In genomic region chr6:2840794-2841061, GRCh38 we compare ENCODE assay signal across 7 cellular contexts. TPM values are rescaled to one million over a fixed set of nuclear protein-coding genes. Genes with fewer than 3 reads are reported as not detected.
DNase-seq lines count a peak whose midpoint lies in the region; ATAC-seq lines count a peak whose summit lies in the region.

No MANE protein-coding gene starts in this region.

- peaks cover 19% of the 10 kb centered on the region for H3K4me1 ChIP-seq in HUES48 (ENCODE audit: control insufficient read depth, insufficient read depth, low read length)

- no peak overlapping the region for H3K9ac ChIP-seq in HUES48 (ENCODE audit: low read depth, low read length)

- no peaks in the 10 kb centered on the region for H3K9me3 ChIP-seq in HUES48 (ENCODE audit: control insufficient read depth, insufficient read depth, low read length)

- H3K27ac ChIP-seq in HUES48 (ENCODE audit: low read depth, low read length): peak overlapping the region; percentile 84

- no peaks in the 10 kb centered on the region for H3K27me3 ChIP-seq in HUES48 (ENCODE audit: control insufficient read depth, insufficient read depth, low read length)

- POLR2A ChIA-PET in activated naive CD8-positive, alpha-beta T cell treated with anti-CD3 and anti-CD28 coated beads, Interleukin-2, amount 10 ng/mL, durations not matched to agents 7 days and 5 days (lab: Charles Lee): interaction anchor here (1.0 to 4.2 kb wide), 8 partner anchors 48 to 223 kb away, joined by 3 to 34 read pairs (median 28); partner anchors contain the start of genes SERPINB9 and WRNIP1

- peak overlapping the region; percentile 83 for H3K4me3 Mint-ChIP-seq in activated naive CD8-positive, alpha-beta T cell treated with anti-CD3 and anti-CD28 coated beads, Interleukin-2, amount 10 ng/mL, durations not matched to agents 7 days and 5 days
- peak overlapping the region; percentile 88 to 98 (median 95) for H3K4me3 Mint-ChIP-seq in immature natural killer cell
- peak overlapping the region; percentile 83 for H3K4me3 Mint-ChIP-seq in stimulated activated memory B cell treated with anti-CD40 and anti-IgM and Interleukin-4, amounts not matched to agents 10 μg/mL and 1 μg/mL and 100 μg/mL, for 72 hours

- H3K27me3 Mint-ChIP-seq in activated naive CD8-positive, alpha-beta T cell treated with anti-CD3 and anti-CD28 coated beads, Interleukin-2, amount 10 ng/mL, durations not matched to agents 7 days and 5 days: no peaks in the 10 kb centered on the region
- H3K27me3 Mint-ChIP-seq in immature natural killer cell (ENCODE audit: low read depth in 3 of 3): peaks cover 0 to 2% (median 2%) of the 10 kb centered on the region in 3 donors
- no peaks in the 10 kb centered on the region for H3K27me3 Mint-ChIP-seq in stimulated activated memory B cell treated with anti-CD40 and anti-IgM and Interleukin-4, amounts not matched to agents 10 μg/mL and 1 μg/mL and 100 μg/mL, for 72 hours

- peaks cover 28% of the 10 kb centered on the region for H3K36me3 Mint-ChIP-seq in activated naive CD8-positive, alpha-beta T cell treated with anti-CD3 and anti-CD28 coated beads, Interleukin-2, amount 10 ng/mL, durations not matched to agents 7 days and 5 days
- peaks cover 13 to 31% (median 15%) of the 10 kb centered on the region in 3 donors for H3K36me3 Mint-ChIP-seq in immature natural killer cell
- peaks cover 29% of the 10 kb centered on the region for H3K36me3 Mint-ChIP-seq in stimulated activated memory B cell treated with anti-CD40 and anti-IgM and Interleukin-4, amounts not matched to agents 10 μg/mL and 1 μg/mL and 100 μg/mL, for 72 hours

- H3K4me3 ChIP-seq in HUES48 (ENCODE audit: low read depth, low read length): peak overlapping the region; percentile 60; the same call in 1 of the 2 replicates

- 0 out of 2 replicates have a peak, but pooled peaks cover 4% of the 10 kb centered on the region for H3K36me3 ChIP-seq in HUES48 (ENCODE audit: control insufficient read depth, insufficient read depth, low read length)

- peaks cover 36% of the 10 kb centered on the region for H3K4me1 Mint-ChIP-seq in activated naive CD8-positive, alpha-beta T cell treated with anti-CD3 and anti-CD28 coated beads, Interleukin-2, amount 10 ng/mL, durations not matched to agents 7 days and 5 days
- H3K4me1 Mint-ChIP-seq in immature natural killer cell: peaks cover 58 to 73% of the 10 kb centered on the region in 2 donors
- H3K4me1 Mint-ChIP-seq in stimulated activated memory B cell treated with anti-CD40 and anti-IgM and Interleukin-4, amounts not matched to agents 10 μg/mL and 1 μg/mL and 100 μg/mL, for 72 hours: peaks cover 47% of the 10 kb centered on the region

- H3K27ac Mint-ChIP-seq in activated naive CD8-positive, alpha-beta T cell treated with anti-CD3 and anti-CD28 coated beads, Interleukin-2, amount 10 ng/mL, durations not matched to agents 7 days and 5 days: peak overlapping the region; percentile 83
- peak overlapping the region; percentile 88 to 96 (median 92) for H3K27ac Mint-ChIP-seq in immature natural killer cell
- peak overlapping the region; percentile 90 for H3K27ac Mint-ChIP-seq in stimulated activated memory B cell treated with anti-CD40 and anti-IgM and Interleukin-4, amounts not matched to agents 10 μg/mL and 1 μg/mL and 100 μg/mL, for 72 hours

- H3K9me3 Mint-ChIP-seq in activated naive CD8-positive, alpha-beta T cell treated with anti-CD3 and anti-CD28 coated beads, Interleukin-2, amount 10 ng/mL, durations not matched to agents 7 days and 5 days: no peaks in the 10 kb centered on the region
- H3K9me3 Mint-ChIP-seq in immature natural killer cell: no peaks in the 10 kb centered on the region
- H3K9me3 Mint-ChIP-seq in stimulated activated memory B cell treated with anti-CD40 and anti-IgM and Interleukin-4, amounts not matched to agents 10 μg/mL and 1 μg/mL and 100 μg/mL, for 72 hours: no peaks in the 10 kb centered on the region

- no peak for DNase-seq in activated naive CD8-positive, alpha-beta T cell treated with anti-CD3 and anti-CD28 coated beads, Interleukin-2, amount 10 ng/mL, durations not matched to agents 7 days and 5 days
- DNase-seq in immature natural killer cell (no peak), HT-29 (ENCODE audit: low spot score) (no peak), ureter (ENCODE audit: low spot score) (no peak), AG08396 (ENCODE audit: low spot score) (no peak)

- no peak for ATAC-seq in activated naive CD8-positive, alpha-beta T cell treated with anti-CD3 and anti-CD28 coated beads, Interleukin-2, amount 10 ng/mL, durations not matched to agents 7 days and 5 days (ENCODE audit: low read depth)
- no peak for ATAC-seq in stimulated activated memory B cell treated with anti-CD40 and anti-IgM and Interleukin-4, amounts not matched to agents 10 μg/mL and 1 μg/mL and 100 μg/mL, for 72 hours

RNA-seq across cellular contexts. Expression of gene SERPINB1, which starts 0.9 kb away (rescaled TPM):
- 10 to 100 TPM; 58.6 to 59.8 TPM for total RNA-seq in activated naive CD8-positive, alpha-beta T cell treated with anti-CD3 and anti-CD28 coated beads, Interleukin-2, amount 10 ng/mL, durations not matched to agents 7 days and 5 days
- 100 to 1,000 TPM; 108 to 164 (median 162) TPM for polyA plus RNA-seq in immature natural killer cell
- total RNA-seq in HT-29 (2014; rRNA removed; shearing (Covaris generic)): 75.5 and 93.2 TPM in 2 replicates
- 43.8 TPM for total RNA-seq in ureter
